ENCODE assay signal across 13 cellular contexts in the genomic region with DNA sequence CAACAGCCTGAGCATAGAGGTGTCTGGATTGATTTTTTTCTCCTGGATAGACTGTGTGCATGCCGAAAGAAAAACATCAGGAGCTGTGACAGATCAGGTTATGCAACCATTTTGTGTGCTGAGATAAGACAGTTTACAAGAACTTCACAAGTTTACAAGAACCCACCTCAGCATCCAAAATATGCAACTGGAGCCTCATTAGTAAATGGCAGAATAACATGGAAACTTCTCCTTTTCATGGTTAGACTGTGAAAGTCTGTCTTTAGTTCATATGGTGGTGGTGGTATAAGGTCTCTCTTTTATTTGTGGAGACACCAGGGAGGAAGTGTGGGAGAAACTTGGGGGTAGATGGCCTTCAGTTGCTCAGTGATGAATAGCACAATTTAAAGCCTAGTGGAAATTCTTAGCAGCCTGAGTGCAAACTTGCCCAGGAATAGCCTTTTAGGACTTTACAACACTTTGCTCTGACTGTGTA. TPM values are rescaled to one million over a fixed set of nuclear protein-coding genes. Genes with fewer than 3 reads are reported as not detected.
A peak's percentile ranks its signal among the peaks of the same experiment; 100 is the strongest.
DNase-seq lines count a peak whose midpoint lies in the region; ATAC-seq and TF ChIP-seq lines count a peak whose summit lies in the region.
"Had no signal": no experiment of that assay in that cellular context is flagged by ENCODE, and none has a peak within 500 bp of the region (broad histone marks: within the 10 kb centered on the region; RNA-seq: fewer than 3 reads in every experiment).

No MANE protein-coding gene starts in this region.

- DNase-seq in activated CD8-positive, alpha-beta T cell treated with anti-CD3 and anti-CD28 coated beads for 36 hours, result no peak
- DNase-seq in activated CD8-positive, alpha-beta T cell treated with anti-CD3 and anti-CD28 coated beads, Interleukin-2, amount 10 ng/mL, durations not matched to agents 7 days and 5 days, result no peak
- DNase-seq in thyroid gland (no peak), NCI-H2227 treated with DMSO at 0.1 percent for 48 hours (lab: John Stamatoyannopoulos, UW) (no peak)
- DNase-seq: activated effector memory CD4-positive, alpha-beta T cell treated with anti-CD3 and anti-CD28 coated beads, Interleukin-2, amount 50 U/mL, for 16 hours; effector CD8-positive, alpha-beta T cell; hippocampal formation; MM.1S; WERI-Rb-1 had no signal

- TF ChIP-seq RAD21 in liver (IDR thresholded peaks at IDR 0.05), result peak in 1 of 2 donors; percentile 17

- H3K36me3 ChIP-seq in liver (ENCODE audit: control insufficient read depth in 4 of 4, insufficient read depth in 3 of 4, low read depth in 1 of 4, low read length in 3 of 4) (peaks cover 0 to 2% (median 0%) of the 10 kb centered on the region in 4 donors), thyroid gland (no peaks in the 10 kb centered on the region)
- H3K36me3 ChIP-seq: WERI-Rb-1 had no signal

- no peaks in the 10 kb centered on the region for H3K9me3 Mint-ChIP-seq in activated CD8-positive, alpha-beta T cell treated with anti-CD3 and anti-CD28 coated beads for 36 hours
- H3K9me3 Mint-ChIP-seq in activated CD8-positive, alpha-beta T cell treated with anti-CD3 and anti-CD28 coated beads, Interleukin-2, amount 10 ng/mL, durations not matched to agents 7 days and 5 days (ENCODE audit: insufficient read depth), result no peaks in the 10 kb centered on the region
- no peaks in the 10 kb centered on the region for H3K9me3 Mint-ChIP-seq in activated T-helper 17 cell treated with anti-CD3 and anti-CD28 coated beads, Interleukin-2, amount 50 U/mL, for 72 hours

- TF ChIP-seq CTCF in activated CD8-positive, alpha-beta T cell treated with anti-CD3 and anti-CD28 coated beads for 36 hours (IDR thresholded peaks at IDR 0.05), result no peak
- TF ChIP-seq CTCF in liver (IDR thresholded peaks at IDR 0.05; ENCODE audit: low read depth, low read length, missing input control) (no peak), thyroid gland (IDR thresholded peaks at IDR 0.05) (no peak)

- H3K4me3 ChIP-seq in liver (ENCODE audit: low read depth in 1 of 3, low read length in 3 of 3), result no peak overlapping the region
- no peak overlapping the region for H3K4me3 ChIP-seq in thyroid gland (replicated peaks in 1 of 3)

- no peak overlapping the region for H3K4me3 Mint-ChIP-seq in activated CD8-positive, alpha-beta T cell treated with anti-CD3 and anti-CD28 coated beads for 36 hours
- no peak overlapping the region for H3K4me3 Mint-ChIP-seq in activated CD8-positive, alpha-beta T cell treated with anti-CD3 and anti-CD28 coated beads, Interleukin-2, amount 10 ng/mL, durations not matched to agents 7 days and 5 days
- H3K4me3 Mint-ChIP-seq in activated T-helper 17 cell treated with anti-CD3 and anti-CD28 coated beads, Interleukin-2, amount 50 U/mL, for 72 hours, result no peak overlapping the region

- peaks cover 54% of the 10 kb centered on the region for H3K4me1 Mint-ChIP-seq in activated CD8-positive, alpha-beta T cell treated with anti-CD3 and anti-CD28 coated beads for 36 hours (ENCODE audit: low read depth)
- peaks cover 49% of the 10 kb centered on the region for H3K4me1 Mint-ChIP-seq in activated CD8-positive, alpha-beta T cell treated with anti-CD3 and anti-CD28 coated beads, Interleukin-2, amount 10 ng/mL, durations not matched to agents 7 days and 5 days (ENCODE audit: low read depth)
- peaks cover 8% of the 10 kb centered on the region for H3K4me1 Mint-ChIP-seq in activated T-helper 17 cell treated with anti-CD3 and anti-CD28 coated beads, Interleukin-2, amount 50 U/mL, for 72 hours

- no peaks in the 10 kb centered on the region for H3K27me3 ChIP-seq in liver (ENCODE audit: control insufficient read depth in 4 of 4, insufficient read depth in 4 of 4, low read length in 3 of 4)
- no peaks in the 10 kb centered on the region for H3K27me3 ChIP-seq in thyroid gland

- H3K36me3 Mint-ChIP-seq in activated CD8-positive, alpha-beta T cell treated with anti-CD3 and anti-CD28 coated beads for 36 hours (ENCODE audit: low read depth), result peaks cover 2% of the 10 kb centered on the region
- peaks cover 19% of the 10 kb centered on the region for H3K36me3 Mint-ChIP-seq in activated CD8-positive, alpha-beta T cell treated with anti-CD3 and anti-CD28 coated beads, Interleukin-2, amount 10 ng/mL, durations not matched to agents 7 days and 5 days (ENCODE audit: low read depth)
- H3K36me3 Mint-ChIP-seq in activated T-helper 17 cell treated with anti-CD3 and anti-CD28 coated beads, Interleukin-2, amount 50 U/mL, for 72 hours (ENCODE audit: low read depth), result peaks cover 27% of the 10 kb centered on the region

- H3K27ac ChIP-seq in liver (ENCODE audit: low read depth in 1 of 2, low read length in 2 of 2), result peak overlapping the region; percentile 36 to 57
- H3K27ac ChIP-seq in thyroid gland, result peak overlapping the region in 2 of 3 donors; percentile 11 to 20
- H3K27ac ChIP-seq: WERI-Rb-1 had no signal

- H3K9ac ChIP-seq in liver (ENCODE audit: low read depth in 1 of 2, low read length in 2 of 2), result no peak overlapping the region

- TF ChIP-seq POLR2A in thyroid gland (IDR thresholded peaks at IDR 0.05), result no peak

- ATAC-seq in activated CD8-positive, alpha-beta T cell treated with anti-CD3 and anti-CD28 coated beads for 36 hours, result no peak
- no peak for ATAC-seq in activated CD8-positive, alpha-beta T cell treated with anti-CD3 and anti-CD28 coated beads, Interleukin-2, amount 10 ng/mL, durations not matched to agents 7 days and 5 days
- ATAC-seq in activated T-helper 17 cell treated with anti-CD3 and anti-CD28 coated beads, Interleukin-2, amount 50 U/mL, for 72 hours (replicated peaks), result no peak
- ATAC-seq in GM18873 (IDR thresholded peaks at IDR 0.05; ENCODE audit: low FRiP score, unreplicated experiment), result no peak
- no peak for ATAC-seq in HG03342 (IDR thresholded peaks at IDR 0.05; ENCODE audit: unreplicated experiment)

- intact Hi-C loops in activated CD8-positive, alpha-beta T cell treated with anti-CD3 and anti-CD28 coated beads for 36 hours (cut with micrococcal nuclease), result no loop called here
- intact Hi-C loops in thyroid gland (cut with DNase I), result no loop called here

- H3K4me1 ChIP-seq in liver (ENCODE audit: control insufficient read depth in 4 of 4, insufficient read depth in 4 of 4, low read length in 3 of 4) (peaks cover 7 to 48% (median 45%) of the 10 kb centered on the region in 4 donors), thyroid gland (peaks cover 7 to 36% of the 10 kb centered on the region in 2 donors)

- WGBS in liver, result 22% methylated on average over 1 of the region's 1 CpG
- WGBS in thyroid gland, 2 donors, result 57 to 58% methylated on average over 1 of the region's 1 CpG

- H3K9me3 ChIP-seq in liver (ENCODE audit: control insufficient read depth in 4 of 4, low read length in 3 of 4), result no peaks in the 10 kb centered on the region
- H3K9me3 ChIP-seq in thyroid gland, result no peaks in the 10 kb centered on the region

- CTCF ChIA-PET in activated CD8-positive, alpha-beta T cell treated with anti-CD3 and anti-CD28 coated beads for 36 hours (lab: Charles Lee), result interaction anchor here (1.2 kb wide), 2 partner anchors 197 to 304 kb away, joined by 3 to 4 read pairs; no protein-coding TSS in a partner anchor
- CTCF ChIA-PET in activated CD8-positive, alpha-beta T cell treated with anti-CD3 and anti-CD28 coated beads, Interleukin-2, amount 10 ng/mL, durations not matched to agents 7 days and 5 days (lab: Charles Lee), result interaction anchor here (0.6 to 2.8 kb wide), 4 partner anchors 16 to 29 kb away, joined by 3 to 12 read pairs (median 4); no protein-coding TSS in a partner anchor

- no peaks in the 10 kb centered on the region for H3K27me3 Mint-ChIP-seq in activated CD8-positive, alpha-beta T cell treated with anti-CD3 and anti-CD28 coated beads for 36 hours
- H3K27me3 Mint-ChIP-seq in activated CD8-positive, alpha-beta T cell treated with anti-CD3 and anti-CD28 coated beads, Interleukin-2, amount 10 ng/mL, durations not matched to agents 7 days and 5 days (ENCODE audit: low read depth), result no peaks in the 10 kb centered on the region
- no peaks in the 10 kb centered on the region for H3K27me3 Mint-ChIP-seq in activated T-helper 17 cell treated with anti-CD3 and anti-CD28 coated beads, Interleukin-2, amount 50 U/mL, for 72 hours

- peak overlapping the region; percentile 78 for H3K27ac Mint-ChIP-seq in activated CD8-positive, alpha-beta T cell treated with anti-CD3 and anti-CD28 coated beads for 36 hours
- no peak overlapping the region for H3K27ac Mint-ChIP-seq in activated CD8-positive, alpha-beta T cell treated with anti-CD3 and anti-CD28 coated beads, Interleukin-2, amount 10 ng/mL, durations not matched to agents 7 days and 5 days
- peak overlapping the region; percentile 40 for H3K27ac Mint-ChIP-seq in activated T-helper 17 cell treated with anti-CD3 and anti-CD28 coated beads, Interleukin-2, amount 50 U/mL, for 72 hours

- POLR2A ChIA-PET in activated CD8-positive, alpha-beta T cell treated with anti-CD3 and anti-CD28 coated beads for 36 hours (lab: Charles Lee), result interaction anchor here (0.8 to 1.7 kb wide), 2 partner anchors 10 to 207 kb away, joined by 3 to 7 read pairs; no protein-coding TSS in a partner anchor
- POLR2A ChIA-PET in activated CD8-positive, alpha-beta T cell treated with anti-CD3 and anti-CD28 coated beads, Interleukin-2, amount 10 ng/mL, durations not matched to agents 7 days and 5 days (lab: Charles Lee), result no interaction called here

TF ChIP-seq in liver, 16 proteins besides CTCF, POLR2A, EP300 and RAD21 (continues in another document):
- TF ChIP-seq, protein P1, sequence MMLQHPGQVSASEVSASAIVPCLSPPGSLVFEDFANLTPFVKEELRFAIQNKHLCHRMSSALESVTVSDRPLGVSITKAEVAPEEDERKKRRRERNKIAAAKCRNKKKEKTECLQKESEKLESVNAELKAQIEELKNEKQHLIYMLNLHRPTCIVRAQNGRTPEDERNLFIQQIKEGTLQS (IDR thresholded peaks at IDR 0.05), result no peak
- no peak for TF ChIP-seq FOXA2 (IDR thresholded peaks at IDR 0.05)
- TF ChIP-seq EGR1 (IDR thresholded peaks at IDR 0.05; ENCODE audit: low read depth in 2 of 2), result no peak
- TF ChIP-seq YY1 (IDR thresholded peaks at IDR 0.05), result peak; percentile 68

RNA-seq across cellular contexts. Expression of a gene that starts 3.7 kb away (rescaled TPM):
- total RNA-seq in activated CD8-positive, alpha-beta T cell treated with anti-CD3 and anti-CD28 coated beads for 36 hours, result 10 to 100 TPM; 37.2 to 39.6 TPM
- total RNA-seq in activated CD8-positive, alpha-beta T cell treated with anti-CD3 and anti-CD28 coated beads, Interleukin-2, amount 10 ng/mL, durations not matched to agents 7 days and 5 days, result 10 to 100 TPM; 39.9 to 40.5 TPM
- 10 to 100 TPM; 27.3 to 41.2 TPM for total RNA-seq in activated T-helper 17 cell treated with anti-CD3 and anti-CD28 coated beads, Interleukin-2, amount 50 U/mL, for 72 hours
- total RNA-seq in liver, result 10 to 100 TPM in 1 of 2 donors, 1 to 10 TPM in 1; 7.1 to 18.1 TPM
- 1 to 10 TPM; 4.6 to 8.9 TPM for polyA plus RNA-seq in liver
- 10 to 100 TPM; 25.2 to 45.5 (median 32.6) TPM for total RNA-seq in thyroid gland
